8 cellular contexts compared by ENCODE assay signal in the genomic region with DNA sequence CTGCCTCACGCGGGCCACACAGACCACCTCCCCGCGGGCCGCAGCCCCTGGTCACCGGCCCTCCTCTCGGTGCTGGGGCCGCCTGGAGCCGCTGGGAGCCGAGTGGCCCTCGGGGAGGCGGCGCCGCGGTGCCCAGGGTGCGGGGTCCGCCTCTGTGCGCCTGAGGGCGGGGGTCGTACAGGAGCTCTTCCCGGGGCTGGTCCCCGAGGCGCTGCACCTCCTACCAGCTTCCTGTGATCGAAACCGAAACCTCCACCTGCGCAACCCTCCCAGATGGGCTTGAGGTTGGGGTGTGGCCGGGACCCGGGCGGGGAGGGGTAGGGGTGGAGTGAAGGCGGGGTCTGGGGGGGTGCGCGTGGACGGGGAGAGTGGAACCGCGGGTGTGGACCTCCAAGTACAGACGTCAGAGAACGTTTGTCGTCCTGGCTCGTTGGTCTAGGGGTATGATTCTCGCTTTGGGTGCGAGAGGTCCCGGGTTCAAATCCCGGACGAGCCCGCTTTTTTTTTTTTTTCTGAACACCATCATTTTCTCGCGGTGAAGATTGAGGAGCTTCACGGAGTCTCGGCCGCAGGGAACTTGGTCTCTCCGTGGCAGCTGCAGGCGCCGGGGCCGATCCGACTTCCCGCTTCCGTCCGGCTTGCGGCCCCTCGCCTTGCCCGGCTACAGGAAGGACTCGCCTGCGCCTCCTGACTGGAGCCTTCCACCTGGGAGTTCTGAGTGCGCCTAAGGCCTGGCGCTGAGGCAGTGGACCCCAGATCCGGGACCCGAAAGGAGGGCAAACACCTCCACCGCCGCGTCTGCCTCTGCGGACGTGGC. TPM values are rescaled to one million over a fixed set of nuclear protein-coding genes. Genes with fewer than 3 reads are reported as not detected.
DNase-seq lines count a peak whose midpoint lies in the region; ATAC-seq and TF ChIP-seq lines count a peak whose summit lies in the region.

No MANE protein-coding gene starts in this region.

- in situ Hi-C loops in GM13976 (cut with MboI; ENCODE audit: low sequenced_read_pairs, unreplicated experiment): no loop called here

- peaks cover 22% of the 10 kb centered on the region for H3K27me3 Mint-ChIP-seq in endothelial cell (ENCODE audit: unreplicated experiment)

- H3K9me3 Mint-ChIP-seq in endothelial cell (ENCODE audit: unreplicated experiment): no peaks in the 10 kb centered on the region

- peak overlapping the region; percentile 84 for H3K27ac Mint-ChIP-seq in endothelial cell (ENCODE audit: unreplicated experiment)

- peak; percentile 94 for DNase-seq in GM13976 (ENCODE audit: low spot score)
- peak; percentile 73 for DNase-seq in NOMO-1 treated with dmso at 0.1 percent for 144 hours (lab: John Stamatoyannopoulos, UW; ENCODE audit: unreplicated experiment)
- DNase-seq in activated CD8-positive, alpha-beta memory T cell treated with anti-CD3 and anti-CD28 coated beads, Interleukin-2, amount 50 U/mL, for 24 hours (ENCODE audit: extremely low read depth): peak; percentile 72
- DNase-seq in endothelial cell (ENCODE audit: low spot score): peak; percentile 78
- DNase-seq in midbrain (lab: John Stamatoyannopoulos, UW): peak; percentile 46
- DNase-seq in stimulated activated CD8-positive, alpha-beta memory T cell treated with anti-CD3 and anti-CD28 coated beads, Interleukin-2, amount 100 ng/mL, for 1 hour (ENCODE audit: low read depth in 2 of 2): peak; percentile 90 to 91
- no peak for DNase-seq in inferior parietal cortex (ENCODE audit: extremely low spot score)

- TF ChIP-seq CTCF in GM13976 (IDR thresholded peaks at IDR 0.05; ENCODE audit: borderline replicate concordance, control extremely low read depth, extremely low read depth, insufficient read depth, missing control alignments) (no peak), endothelial cell (IDR thresholded peaks at IDR 0.05; ENCODE audit: unreplicated experiment) (no peak)

- H3K4me3 Mint-ChIP-seq in endothelial cell (ENCODE audit: unreplicated experiment): peak overlapping the region; percentile 92

- ATAC-seq in HG03280 (IDR thresholded peaks at IDR 0.05; ENCODE audit: unreplicated experiment): peak; percentile 54

- peaks cover 10% of the 10 kb centered on the region for H3K36me3 Mint-ChIP-seq in endothelial cell (ENCODE audit: low read depth, unreplicated experiment)

- peaks cover 13% of the 10 kb centered on the region for H3K4me1 Mint-ChIP-seq in endothelial cell (ENCODE audit: unreplicated experiment)

RNA-seq across cellular contexts. Expression of gene ZNF213, which starts 23.9 kb away (rescaled TPM):
- total RNA-seq in endothelial cell (ENCODE audit: unreplicated experiment): 10.1 TPM

RNA-seq across cellular contexts. Expression of gene OR1F1, which starts 29.3 kb away (rescaled TPM):
- not detected for total RNA-seq in endothelial cell (ENCODE audit: unreplicated experiment)

RNA-seq across cellular contexts. Expression of gene ZNF205, which starts 46.3 kb away (rescaled TPM):
- 22.8 TPM for total RNA-seq in endothelial cell (ENCODE audit: unreplicated experiment)

RNA-seq across cellular contexts. Expression of gene ZSCAN10, which starts 59.6 kb away (rescaled TPM):
- total RNA-seq in endothelial cell (ENCODE audit: unreplicated experiment): 50.7 TPM
